ENCODE assay signal across 8 cellular contexts in the genomic region with DNA sequence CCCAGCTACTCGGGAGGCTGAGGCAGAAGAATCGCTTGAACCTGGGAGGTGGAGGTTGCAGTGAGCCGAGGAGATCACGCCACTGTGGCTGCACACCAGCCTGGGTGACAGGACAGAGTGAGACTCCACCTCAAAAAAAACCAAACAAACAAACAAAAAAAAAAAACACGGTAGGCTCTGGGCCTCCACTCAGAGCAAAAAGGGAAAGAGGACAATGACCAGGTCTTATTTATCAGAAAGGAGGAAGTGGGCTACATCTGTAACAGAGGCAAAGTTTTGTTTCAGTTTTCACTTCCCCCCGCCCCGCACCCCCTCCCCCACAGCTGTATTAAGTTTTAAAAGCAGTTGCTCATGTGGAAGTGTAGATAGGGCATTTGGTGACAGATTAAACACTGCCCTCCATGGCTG.
DNase-seq lines count a peak whose midpoint lies in the region; ATAC-seq and TF ChIP-seq lines count a peak whose summit lies in the region.

No MANE protein-coding gene starts in this region.

- H3K36me3 ChIP-seq in heart right ventricle (no peaks in the 10 kb centered on the region), right atrium auricular region (no peaks in the 10 kb centered on the region), upper lobe of right lung (no peaks in the 10 kb centered on the region)

- DNase-seq in heart right ventricle, result no peak
- DNase-seq in right atrium auricular region (ENCODE audit: low spot score), result no peak
- peak; percentile 49 for DNase-seq in RPMI8226
- DNase-seq in upper lobe of right lung, result no peak
- no peak for DNase-seq in NCI-H2171 treated with DMSO at 0.1 percent for 48 hours (lab: John Stamatoyannopoulos, UW)
- no peak for DNase-seq in 8988T
- no peak for DNase-seq in DMS53 treated with DMSO at 0.1 percent for 48 hours (lab: John Stamatoyannopoulos, UW; ENCODE audit: unreplicated experiment)

- H3K4me1 ChIP-seq in heart right ventricle, result peaks cover 7 to 89% (median 47%) of the 10 kb centered on the region in 9 donors
- peaks cover 0 to 47% of the 10 kb centered on the region in 2 donors for H3K4me1 ChIP-seq in right atrium auricular region
- H3K4me1 ChIP-seq in upper lobe of right lung, result no peaks in the 10 kb centered on the region

- intact Hi-C loops in heart right ventricle (cut with DNase I) (no loop called here), upper lobe of right lung (cut with DNase I) (no loop called here)

- peak overlapping the region in 1 of 10 donors; percentile 38 for H3K27ac ChIP-seq in heart right ventricle
- H3K27ac ChIP-seq in right atrium auricular region, result peak overlapping the region in 1 of 2 donors; percentile 5
- no peak overlapping the region for H3K27ac ChIP-seq in upper lobe of right lung

- H3K9me3 ChIP-seq in heart right ventricle (no peaks in the 10 kb centered on the region), right atrium auricular region (no peaks in the 10 kb centered on the region), upper lobe of right lung (no peaks in the 10 kb centered on the region)

- TF ChIP-seq CTCF in heart right ventricle (IDR thresholded peaks at IDR 0.05) (no peak), right atrium auricular region (IDR thresholded peaks at IDR 0.05) (no peak), upper lobe of right lung (IDR thresholded peaks at IDR 0.05) (no peak)

- H3K4me3 ChIP-seq in heart right ventricle, result no peak overlapping the region
- H3K4me3 ChIP-seq in right atrium auricular region, result no peak overlapping the region
- H3K4me3 ChIP-seq in upper lobe of right lung, result no peak overlapping the region

- WGBS in heart right ventricle, 2 donors, result 74 to 82% methylated on average over 7 of the region's 7 CpGs

- ATAC-seq in heart right ventricle, result peak in 5 of 8 donors; percentile 19 to 61 (median 31)
- peak; percentile 89 for ATAC-seq in HG03045 (IDR thresholded peaks at IDR 0.05; ENCODE audit: unreplicated experiment)
- ATAC-seq in upper lobe of right lung, result peak; percentile 70

- no peaks in the 10 kb centered on the region for H3K27me3 ChIP-seq in heart right ventricle
- H3K27me3 ChIP-seq in right atrium auricular region, result no peaks in the 10 kb centered on the region
- no peaks in the 10 kb centered on the region for H3K27me3 ChIP-seq in upper lobe of right lung

Comparison
In these comparisons a context has a peak if more than half of its experiments do, and no peak if none do; other contexts are left out.
1. ATAC-seq: peak in every context shown above with its lines; median percentile 89 in HG03045; 70 in upper lobe of right lung; 31 in heart right ventricle.